20 cellular contexts compared by ENCODE assay signal in genomic region chr4:144711685-144712456, GRCh38.
DNase-seq lines count a peak whose midpoint lies in the region; ATAC-seq, FAIRE-seq and TF ChIP-seq lines count a peak whose summit lies in the region.
"Had no signal": no experiment of that assay in that cellular context is flagged by ENCODE, and none has a peak within 500 bp of the region (broad histone marks: within the 10 kb centered on the region; RNA-seq: fewer than 3 reads in every experiment).

No MANE protein-coding gene starts in this region.

- H2BK5ac ChIP-seq in IMR-90 (ENCODE audit: low read depth, low read length, poor library complexity, severe bottlenecking) (no peak overlapping the region), trophoblast cell (ENCODE audit: low read depth, low read length, poor library complexity) (no peak overlapping the region)

- DNase-seq in IMR-90 (no peak), astrocyte (ENCODE audit: low read depth) (no peak), hepatocyte (ENCODE audit: low spot score) (no peak), trophoblast cell (no peak), NCI-H128 (lab: John Stamatoyannopoulos, UW; ENCODE audit: unreplicated experiment) (no peak), cerebellar cortex (ENCODE audit: low spot score) (no peak), superior temporal gyrus (ENCODE audit: extremely low spot score) (no peak)
- DNase-seq: CD4-positive, CD25-positive, alpha-beta regulatory T cell; NCI-H1092 treated with DMSO at 0.1 percent for 48 hours; NCI-H2107; NCI-H524; NCI-H82; NK-92 treated with Interleukin-12 subunit alpha and Interleukin-12 subunit beta, amount 100 ng/mL, for 24 hours had no signal

- H2AK5ac ChIP-seq in IMR-90 (ENCODE audit: low read depth, low read length) = peak overlapping the region; percentile 5; the same call in 1 of the 2 replicates
- H2AK5ac ChIP-seq in trophoblast cell (ENCODE audit: low read length) = no peak overlapping the region

- no peaks in the 10 kb centered on the region for H3K79me1 ChIP-seq in IMR-90 (ENCODE audit: low read depth in 1 of 2, low read length in 2 of 2)
- H3K79me1 ChIP-seq in trophoblast cell (ENCODE audit: low read length) = peaks cover 2% of the 10 kb centered on the region

- peaks cover 24% of the 10 kb centered on the region for H3K4me1 Mint-ChIP-seq in astrocyte (ENCODE audit: low read depth, unreplicated experiment)
- H3K4me1 Mint-ChIP-seq: CD4-positive, CD25-positive, alpha-beta regulatory T cell had no signal

- dilution Hi-C loops in IMR-90 (cut with HindIII; ENCODE audit: low sequenced_read_pairs, unreplicated experiment) = no loop called here

- H3K23ac ChIP-seq in IMR-90 (ENCODE audit: low read depth, low read length) = 0 out of 2 replicates have a peak overlapping the region, but pooled peaks have one; percentile 6
- H3K23ac ChIP-seq in trophoblast cell (ENCODE audit: low read length) = no peak overlapping the region

- no peak overlapping the region for H3K4me3 ChIP-seq in IMR-90 (ENCODE audit: insufficient read depth, low read depth, low read length)
- H3K4me3 ChIP-seq in astrocyte (ENCODE audit: insufficient read depth, low read depth, low read length) = no peak overlapping the region
- no peak overlapping the region for H3K4me3 ChIP-seq in hepatocyte
- H3K4me3 ChIP-seq in trophoblast cell (ENCODE audit: low read depth, low read length) = no peak overlapping the region
- H3K4me3 ChIP-seq: BLaER1 had no signal

- H3K27ac ChIP-seq in IMR-90 (ENCODE audit: insufficient read depth, low read length) (no peak overlapping the region), astrocyte (ENCODE audit: low read depth, low read length) (peak overlapping the region; percentile 63), hepatocyte (peak overlapping the region; percentile 7), trophoblast cell (ENCODE audit: low read depth, low read length) (no peak overlapping the region)
- H3K27ac ChIP-seq: BLaER1 had no signal

- H3K14ac ChIP-seq in IMR-90 (replicated peaks; ENCODE audit: low read depth, low read length) = no peak overlapping the region
- H3K14ac ChIP-seq in trophoblast cell (ENCODE audit: low read length) = no peak overlapping the region

- peak overlapping the region; percentile 12; the same call in 1 of the 2 replicates for H3K4ac ChIP-seq in IMR-90 (ENCODE audit: low read depth, low read length)
- no peak overlapping the region for H3K4ac ChIP-seq in trophoblast cell (ENCODE audit: low read depth, low read length)

- no peaks in the 10 kb centered on the region for H3K9me1 ChIP-seq in IMR-90 (ENCODE audit: insufficient read depth, low read length)

- TF ChIP-seq CTCF in IMR-90 (conservative IDR thresholded peaks at IDR 0.05; ENCODE audit: low read depth, low read length) (no peak), astrocyte (IDR thresholded peaks at IDR 0.05; ENCODE audit: insufficient read depth, low read depth, low read length) (no peak), hepatocyte (IDR thresholded peaks at IDR 0.05; ENCODE audit: poor library complexity) (no peak)

- no peaks in the 10 kb centered on the region for H3K9me3 Mint-ChIP-seq in astrocyte (ENCODE audit: unreplicated experiment)
- H3K9me3 Mint-ChIP-seq: CD4-positive, CD25-positive, alpha-beta regulatory T cell; IgD-negative memory B cell had no signal

- WGBS in IMR-90 (ENCODE audit: extremely low coverage in 2 of 2, insufficient read length in 1 of 2), 2 experiments = no CpG with 5 or more reads among the region's 4 CpGs
- 75% methylated on average over 4 of the region's 4 CpGs for WGBS in hepatocyte (ENCODE audit: low lambda C conversion rate, missing lambda C conversion rate)
- no CpG with 5 or more reads among the region's 4 CpGs for WGBS in trophoblast cell (ENCODE audit: extremely low coverage, insufficient coverage, insufficient read length)

- H3K36me3 ChIP-seq in IMR-90 (ENCODE audit: control insufficient read depth, insufficient read depth, low read length) (no peaks in the 10 kb centered on the region), astrocyte (ENCODE audit: insufficient read depth, low read length) (peaks cover 33% of the 10 kb centered on the region), hepatocyte (replicated peaks; ENCODE audit: insufficient read depth, low read depth) (no peaks in the 10 kb centered on the region), trophoblast cell (ENCODE audit: control insufficient read depth in 1 of 2, insufficient read depth in 2 of 2, low read length in 2 of 2) (no peaks in the 10 kb centered on the region)
- H3K36me3 ChIP-seq: BLaER1 had no signal

- POLR2A ChIA-PET in IMR-90 (lab: Charles Lee; ENCODE audit: unreplicated experiment) = no interaction called here

- no peak for TF ChIP-seq RAD21 in IMR-90 (IDR thresholded peaks at IDR 0.05; ENCODE audit: low read length)

- peak overlapping the region; percentile 58 for H2BK12ac ChIP-seq in trophoblast cell (ENCODE audit: low read length)

- H2AFZ ChIP-seq in IMR-90 (replicated peaks; ENCODE audit: low read length, poor library complexity) = no peak overlapping the region
- H2AFZ ChIP-seq in astrocyte (ENCODE audit: low read depth, low read length) = no peak overlapping the region
- H2AFZ ChIP-seq in hepatocyte = no peak overlapping the region
- no peak overlapping the region for H2AFZ ChIP-seq in trophoblast cell (ENCODE audit: insufficient read depth, low read length, poor library complexity)

- no peak overlapping the region for H3K56ac ChIP-seq in IMR-90 (ENCODE audit: extremely low read depth, insufficient read depth, low read length)

- peaks cover 11% of the 10 kb centered on the region for H3K4me1 ChIP-seq in IMR-90 (ENCODE audit: control insufficient read depth, insufficient read depth, low read length)
- peaks cover 38% of the 10 kb centered on the region for H3K4me1 ChIP-seq in astrocyte (ENCODE audit: insufficient read depth, low read length)
- no peaks in the 10 kb centered on the region for H3K4me1 ChIP-seq in hepatocyte (ENCODE audit: insufficient read depth)
- H3K4me1 ChIP-seq in trophoblast cell (ENCODE audit: control insufficient read depth in 1 of 2, insufficient read depth in 2 of 2, low read length in 2 of 2) = peaks cover 2 to 4% of the 10 kb centered on the region in 2 experiments
- H3K4me1 ChIP-seq: BLaER1 had no signal

- peak overlapping the region; percentile 19; the same call in 1 of the 2 replicates for H2BK20ac ChIP-seq in IMR-90 (ENCODE audit: low read depth, low read length)

- no peak overlapping the region for H3K9ac ChIP-seq in IMR-90 (ENCODE audit: low read depth, low read length)
- no peak overlapping the region for H3K9ac ChIP-seq in astrocyte (ENCODE audit: low read length)
- no peak overlapping the region for H3K9ac ChIP-seq in trophoblast cell (ENCODE audit: low read length)
- H3K9ac ChIP-seq: BLaER1 had no signal

- in situ Hi-C loops in IMR-90 (cut with MboI; ENCODE audit: low sequenced_read_pairs) = no loop called here

- H2AK9ac ChIP-seq in IMR-90 (replicated peaks; ENCODE audit: low read depth, low read length, poor library complexity) = no peak overlapping the region

- TF ChIP-seq POLR2A in IMR-90 (IDR thresholded peaks at IDR 0.05; ENCODE audit: low read depth, low read length) = no peak

- ATAC-seq in IMR-90 (ENCODE audit: low read depth) (no peak), HG02870 (IDR thresholded peaks at IDR 0.05; ENCODE audit: unreplicated experiment) (no peak)
- ATAC-seq: HCT116, PC-3, SK-N-SH treated with all-trans-retinoic acid at 6 μM for 48 hours had no signal

- H4K20me1 ChIP-seq in IMR-90 (ENCODE audit: insufficient read depth, low read length) (no peaks in the 10 kb centered on the region), astrocyte (ENCODE audit: insufficient read depth, low read length) (no peaks in the 10 kb centered on the region), hepatocyte (ENCODE audit: insufficient read depth, poor library complexity, severe bottlenecking) (no peaks in the 10 kb centered on the region)
- H4K20me1 ChIP-seq: BLaER1 had no signal

- CTCF ChIA-PET in IMR-90 (lab: Yijun Ruan, JAX) = no interaction called here

- intact Hi-C loops in IMR-90 (cut with micrococcal nuclease) = no loop called here

- H3K4me2 ChIP-seq in IMR-90 (ENCODE audit: low read depth, low read length) = no peak overlapping the region
- H3K4me2 ChIP-seq in astrocyte (ENCODE audit: low read length) = no peak overlapping the region
- no peak overlapping the region for H3K4me2 ChIP-seq in hepatocyte
- H3K4me2 ChIP-seq in trophoblast cell (ENCODE audit: low read length) = no peak overlapping the region
- H3K4me2 ChIP-seq: BLaER1 had no signal

- no peak overlapping the region for H3K27ac Mint-ChIP-seq in astrocyte (ENCODE audit: unreplicated experiment)
- H3K27ac Mint-ChIP-seq: CD4-positive, CD25-positive, alpha-beta regulatory T cell; IgD-negative memory B cell had no signal

- no peak for FAIRE-seq in astrocyte (lab: Jason Lieb, UNC)
- FAIRE-seq: H1 had no signal

- H3K27me3 ChIP-seq in IMR-90 (ENCODE audit: control insufficient read depth, insufficient read depth, low read length) = no peaks in the 10 kb centered on the region
- no peaks in the 10 kb centered on the region for H3K27me3 ChIP-seq in astrocyte (ENCODE audit: insufficient read depth, low read length)
- H3K27me3 ChIP-seq in hepatocyte = no peaks in the 10 kb centered on the region
- H3K27me3 ChIP-seq in trophoblast cell (ENCODE audit: insufficient read depth, low read length) = no peaks in the 10 kb centered on the region
- H3K27me3 ChIP-seq: BLaER1 had no signal

- peak overlapping the region; percentile 65; the same call in 1 of the 2 replicates for H3K18ac ChIP-seq in IMR-90 (ENCODE audit: low read depth, low read length)
- no peak overlapping the region for H3K18ac ChIP-seq in trophoblast cell (ENCODE audit: low read length)

- H3K79me2 ChIP-seq in astrocyte (ENCODE audit: insufficient read depth, low read length) (no peaks in the 10 kb centered on the region), hepatocyte (no peaks in the 10 kb centered on the region), trophoblast cell (ENCODE audit: control insufficient read depth, insufficient read depth, low read length, poor library complexity) (no peaks in the 10 kb centered on the region)

- H3K4me3 Mint-ChIP-seq in astrocyte (ENCODE audit: unreplicated experiment) = no peak overlapping the region
- H3K4me3 Mint-ChIP-seq: CD4-positive, CD25-positive, alpha-beta regulatory T cell; IgD-negative memory B cell had no signal

- H3K9me2 ChIP-seq in hepatocyte (replicated peaks; ENCODE audit: insufficient read depth) = no peaks in the 10 kb centered on the region

- no peaks in the 10 kb centered on the region for H3K27me3 Mint-ChIP-seq in astrocyte (ENCODE audit: low read depth, unreplicated experiment)
- H3K27me3 Mint-ChIP-seq: CD4-positive, CD25-positive, alpha-beta regulatory T cell had no signal

- no peaks in the 10 kb centered on the region for H3K36me3 Mint-ChIP-seq in astrocyte (ENCODE audit: low read depth, unreplicated experiment)
- H3K36me3 Mint-ChIP-seq: CD4-positive, CD25-positive, alpha-beta regulatory T cell; IgD-negative memory B cell had no signal

- H4K12ac ChIP-seq in trophoblast cell (ENCODE audit: low read depth, low read length) = no peak overlapping the region

- H2BK15ac ChIP-seq in IMR-90 (ENCODE audit: low read depth, low read length) = peak overlapping the region; percentile 2; the same call in 2 of the 3 replicates

- H3K9me3 ChIP-seq in IMR-90 (ENCODE audit: control insufficient read depth, insufficient read depth, low read length) = no peaks in the 10 kb centered on the region
- no peaks in the 10 kb centered on the region for H3K9me3 ChIP-seq in astrocyte (ENCODE audit: insufficient read depth, low read depth, low read length)
- H3K9me3 ChIP-seq in hepatocyte (ENCODE audit: low read depth) = no peaks in the 10 kb centered on the region
- H3K9me3 ChIP-seq in trophoblast cell (ENCODE audit: insufficient read depth, low read depth, low read length) = no peaks in the 10 kb centered on the region
- H3K9me3 ChIP-seq: BLaER1 had no signal

- H4K91ac ChIP-seq in IMR-90 (ENCODE audit: insufficient read depth, low read depth, low read length) (0 out of 2 replicates have a peak overlapping the region, but pooled peaks have one; percentile 4), trophoblast cell (ENCODE audit: low read depth, low read length) (no peak overlapping the region)

- peak overlapping the region; percentile 42; the same call in 1 of the 2 replicates for H4K5ac ChIP-seq in IMR-90 (ENCODE audit: low read depth, low read length)

- BruUV-seq in IMR-90 (replicated peaks; lab: Mats Ljungman, UMichigan) = no TSS peak

- H4K8ac ChIP-seq in IMR-90 (ENCODE audit: low read depth in 2 of 2, low read length in 2 of 2) (peak overlapping the region in 1 of 2 experiments; percentile 15; a peak in 1 of 4 replicates), trophoblast cell (ENCODE audit: low read depth, low read length) (no peak overlapping the region)

- peak overlapping the region; percentile 5; the same call in 1 of the 2 replicates for H2BK120ac ChIP-seq in IMR-90 (ENCODE audit: low read depth, low read length)
- H2BK120ac ChIP-seq in trophoblast cell (ENCODE audit: insufficient read depth, low read length, poor library complexity) = no peak overlapping the region

Comparison
In these comparisons a context has a peak if more than half of its experiments do, and no peak if none do; other contexts are left out.
1. H3K27ac ChIP-seq: peak in astrocyte (single experiment) and hepatocyte (single experiment); none in IMR-90 (single experiment) and trophoblast cell (single experiment).